ENCODE assay signal across 13 cellular contexts in the genomic region with DNA sequence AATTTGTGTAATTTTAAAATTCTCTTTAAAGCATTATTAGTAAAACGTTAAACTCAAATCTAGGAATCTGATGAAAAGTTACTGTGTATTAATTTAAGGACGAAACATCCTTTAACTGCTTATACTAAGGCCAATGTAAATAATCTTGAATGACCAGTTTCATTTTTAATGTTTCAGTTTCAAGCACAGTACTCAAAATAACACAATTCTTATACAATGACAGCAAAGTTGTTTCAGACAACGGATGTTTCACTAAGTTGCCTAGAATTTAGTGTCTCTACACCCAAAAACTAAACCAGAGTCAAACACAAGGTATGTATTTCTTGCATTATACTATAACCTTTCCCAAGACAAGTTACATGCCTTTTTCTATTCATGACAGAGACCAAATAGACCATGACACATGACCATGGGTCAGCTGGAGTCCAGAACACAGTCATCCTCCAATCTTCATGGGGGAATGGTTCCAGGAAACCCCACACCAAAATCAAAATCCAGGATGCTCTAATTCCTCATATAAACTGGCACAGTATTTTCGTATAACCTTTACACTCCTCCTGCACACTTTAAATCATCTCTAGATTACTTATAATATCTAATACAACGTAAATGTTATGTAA. TPM values are rescaled to one million over a fixed set of nuclear protein-coding genes. Genes with fewer than 3 reads are reported as not detected.
A peak's percentile ranks its signal among the peaks of the same experiment; 100 is the strongest.
DNase-seq lines count a peak whose midpoint lies in the region; ATAC-seq, FAIRE-seq and TF ChIP-seq lines count a peak whose summit lies in the region.
"Had no signal": no experiment of that assay in that cellular context is flagged by ENCODE, and none has a peak within 500 bp of the region (broad histone marks: within the 10 kb centered on the region; RNA-seq: fewer than 3 reads in every experiment).

No MANE protein-coding gene starts in this region.

- peak overlapping the region; percentile 53 for H3K27ac Mint-ChIP-seq in CD4-positive, alpha-beta T cell
- H3K27ac Mint-ChIP-seq in astrocyte (ENCODE audit: unreplicated experiment): no peak overlapping the region

- peaks cover 70% of the 10 kb centered on the region for H3K4me1 Mint-ChIP-seq in CD4-positive, alpha-beta T cell (ENCODE audit: low read depth)
- H3K4me1 Mint-ChIP-seq in astrocyte (ENCODE audit: low read depth, unreplicated experiment): peaks cover 11% of the 10 kb centered on the region

- H3K27ac ChIP-seq in CD4-positive, alpha-beta T cell (ENCODE audit: low read depth, low read length): no peak overlapping the region
- no peak overlapping the region for H3K27ac ChIP-seq in astrocyte (ENCODE audit: low read depth, low read length)
- H3K27ac ChIP-seq: BLaER1 treated with 17β-estradiol and CSF1 and Interleukin-3, amounts not matched to agents 10 nM and 100 nM; gastrocnemius medialis had no signal

- intact Hi-C loops in CD4-positive, alpha-beta T cell (cut with DNase I, micrococcal nuclease): loop anchor here in 1 of 2 experiments (10.0 kb wide), 1 partner anchor 1034 kb away; the partner anchor contains the start of gene BCKDHB

- no peak overlapping the region for H3K9ac ChIP-seq in astrocyte (ENCODE audit: low read length)
- H3K9ac ChIP-seq: BLaER1 treated with 17β-estradiol and CSF1 and Interleukin-3, amounts not matched to agents 10 nM and 100 nM had no signal

- peak overlapping the region; percentile 65 for H3K4me3 Mint-ChIP-seq in CD4-positive, alpha-beta T cell
- H3K4me3 Mint-ChIP-seq in astrocyte (ENCODE audit: unreplicated experiment): no peak overlapping the region

- no peaks in the 10 kb centered on the region for H3K9me3 Mint-ChIP-seq in CD4-positive, alpha-beta T cell
- no peaks in the 10 kb centered on the region for H3K9me3 Mint-ChIP-seq in astrocyte (ENCODE audit: unreplicated experiment)

- no peak for ATAC-seq in CD4-positive, alpha-beta T cell (ENCODE audit: poor library complexity)
- ATAC-seq in GM19328 (IDR thresholded peaks at IDR 0.05; ENCODE audit: unreplicated experiment): peak; percentile 49
- peak; percentile 73 for ATAC-seq in HG02973 (IDR thresholded peaks at IDR 0.05; ENCODE audit: unreplicated experiment)

- no peaks in the 10 kb centered on the region for H3K27me3 Mint-ChIP-seq in CD4-positive, alpha-beta T cell
- no peaks in the 10 kb centered on the region for H3K27me3 Mint-ChIP-seq in astrocyte (ENCODE audit: low read depth, unreplicated experiment)

- no peak overlapping the region for H3K4me3 ChIP-seq in astrocyte (ENCODE audit: insufficient read depth, low read depth, low read length)
- H3K4me3 ChIP-seq: BLaER1 treated with 17β-estradiol and CSF1 and Interleukin-3, amounts not matched to agents 10 nM and 100 nM; gastrocnemius medialis had no signal

- H3K79me2 ChIP-seq in astrocyte (ENCODE audit: insufficient read depth, low read length): peaks cover 88% of the 10 kb centered on the region

- no peak overlapping the region for H2AFZ ChIP-seq in astrocyte (ENCODE audit: low read depth, low read length)

- DNase-seq in CD4-positive, alpha-beta T cell: no peak
- DNase-seq in astrocyte (ENCODE audit: low read depth): peak; percentile 16
- DNase-seq in anterior cingulate cortex (lab: John Stamatoyannopoulos, UW): no peak
- DNase-seq in DMS 273 treated with DMSO at 0.1 percent for 48 hours (lab: John Stamatoyannopoulos, UW): no peak
- DNase-seq in GM19238 (ENCODE audit: insufficient read length, low spot score): no peak
- DNase-seq in islet precursor cell: no peak
- DNase-seq: activated effector memory CD4-positive, alpha-beta T cell treated with Interleukin-2 at 50 U/mL for 16 hours; nucleus accumbens; SHP77 had no signal

- peak overlapping the region; percentile 24 for H3K4me2 ChIP-seq in astrocyte (ENCODE audit: low read length)
- H3K4me2 ChIP-seq: BLaER1 treated with 17β-estradiol and CSF1 and Interleukin-3, amounts not matched to agents 10 nM and 100 nM had no signal

- POLR2A ChIA-PET in CD4-positive, alpha-beta T cell (lab: Charles Lee): no interaction called here

- H3K27me3 ChIP-seq in CD4-positive, alpha-beta T cell (ENCODE audit: control insufficient read depth, insufficient read depth, low read length): no peaks in the 10 kb centered on the region
- no peaks in the 10 kb centered on the region for H3K27me3 ChIP-seq in astrocyte (ENCODE audit: insufficient read depth, low read length)
- H3K27me3 ChIP-seq: BLaER1 treated with 17β-estradiol and CSF1 and Interleukin-3, amounts not matched to agents 10 nM and 100 nM; gastrocnemius medialis had no signal

- H3K9me3 ChIP-seq in CD4-positive, alpha-beta T cell (ENCODE audit: control insufficient read depth, low read length): no peaks in the 10 kb centered on the region
- no peaks in the 10 kb centered on the region for H3K9me3 ChIP-seq in astrocyte (ENCODE audit: insufficient read depth, low read depth, low read length)
- H3K9me3 ChIP-seq: BLaER1 treated with 17β-estradiol and CSF1 and Interleukin-3, amounts not matched to agents 10 nM and 100 nM; gastrocnemius medialis had no signal

- FAIRE-seq in astrocyte (lab: Jason Lieb, UNC): no peak

- no peak for TF ChIP-seq CTCF in CD4-positive, alpha-beta T cell (IDR thresholded peaks at IDR 0.05)
- no peak for TF ChIP-seq CTCF in astrocyte (IDR thresholded peaks at IDR 0.05; ENCODE audit: insufficient read depth, low read depth, low read length)

- CTCF ChIA-PET in CD4-positive, alpha-beta T cell (lab: Charles Lee): no interaction called here

- H3K36me3 Mint-ChIP-seq in CD4-positive, alpha-beta T cell (ENCODE audit: low read depth): peaks cover 35% of the 10 kb centered on the region
- peaks cover 4% of the 10 kb centered on the region for H3K36me3 Mint-ChIP-seq in astrocyte (ENCODE audit: low read depth, unreplicated experiment)

- H4K20me1 ChIP-seq in astrocyte (ENCODE audit: insufficient read depth, low read length): peaks cover 1% of the 10 kb centered on the region

- H3K4me1 ChIP-seq in astrocyte (ENCODE audit: insufficient read depth, low read length): no peaks in the 10 kb centered on the region

- no peaks in the 10 kb centered on the region for H3K36me3 ChIP-seq in astrocyte (ENCODE audit: insufficient read depth, low read length)
- H3K36me3 ChIP-seq: gastrocnemius medialis had no signal

RNA-seq across cellular contexts. Expression of gene PHIP, which starts 7.7 kb away (rescaled TPM):
- total RNA-seq in CD4-positive, alpha-beta T cell: 10 to 100 TPM; 35.7 to 36.9 TPM
- 24.9 and 29.6 TPM in 2 replicates for total RNA-seq in astrocyte
